Comparison of ENCODE assay signal across 16 cellular contexts in the genomic region with DNA sequence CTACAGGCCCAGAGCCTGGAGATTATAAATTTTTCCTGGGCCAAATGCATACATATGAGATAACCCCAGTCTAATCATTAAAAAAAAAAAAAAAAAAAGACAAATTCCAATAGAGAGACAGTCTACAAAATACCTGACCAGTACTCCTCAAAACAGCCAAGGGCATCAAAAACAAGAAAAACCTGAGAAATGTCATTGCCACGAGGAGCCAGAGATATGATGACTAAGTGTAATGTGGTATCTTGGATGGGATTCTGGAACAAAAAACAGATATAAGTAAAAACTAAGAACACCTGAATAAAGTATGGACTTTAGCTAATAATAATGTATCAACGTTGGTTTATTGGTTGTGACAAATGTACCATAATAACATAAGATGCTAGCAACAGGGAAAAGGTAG.
"Had no signal": no experiment of that assay in that cellular context is flagged by ENCODE, and none has a peak within 500 bp of the region (broad histone marks: within the 10 kb centered on the region; RNA-seq: fewer than 3 reads in every experiment).

No MANE protein-coding gene starts in this region.

- ATAC-seq: activated CD8-positive, alpha-beta T cell treated with anti-CD3 and anti-CD28 coated beads, Interleukin-2, amount 10 ng/mL, durations not matched to agents 7 days and 5 days; gastrocnemius medialis; heart left ventricle; mucosa of descending colon; naive thymus-derived CD4-positive, alpha-beta T cell; stimulated activated naive B cell treated with anti-CD40 and anti-IgM and Interleukin-4, amounts not matched to agents 10 μg/mL and 1 μg/mL and 100 μg/mL, for 72 hours had no signal

- H3K27ac Mint-ChIP-seq: activated CD4-positive, alpha-beta T cell treated with anti-CD3 and anti-CD28 coated beads, Interleukin-2, amount 10 ng/mL, durations not matched to agents 24 days and 14 days; activated CD8-positive, alpha-beta T cell treated with anti-CD3 and anti-CD28 coated beads, Interleukin-2, amount 10 ng/mL, durations not matched to agents 7 days and 5 days; dendritic cell treated with granulocyte-macrophage colony-stimulating factor and Interleukin-4, amounts not matched to agents 40 ng/mL and 50 ng/mL, for 4 days; stimulated activated naive B cell treated with anti-CD40 and anti-IgM and Interleukin-4, amounts not matched to agents 10 μg/mL and 1 μg/mL and 100 μg/mL, for 72 hours had no signal

- H3K27me3 Mint-ChIP-seq: activated CD4-positive, alpha-beta T cell treated with anti-CD3 and anti-CD28 coated beads, Interleukin-2, amount 10 ng/mL, durations not matched to agents 24 days and 14 days; dendritic cell treated with granulocyte-macrophage colony-stimulating factor and Interleukin-4, amounts not matched to agents 40 ng/mL and 50 ng/mL, for 4 days; naive thymus-derived CD4-positive, alpha-beta T cell; stimulated activated naive B cell treated with anti-CD40 and anti-IgM and Interleukin-4, amounts not matched to agents 10 μg/mL and 1 μg/mL and 100 μg/mL, for 72 hours had no signal

- H3K9me3 Mint-ChIP-seq: activated CD4-positive, alpha-beta T cell treated with anti-CD3 and anti-CD28 coated beads, Interleukin-2, amount 10 ng/mL, durations not matched to agents 24 days and 14 days; dendritic cell treated with granulocyte-macrophage colony-stimulating factor and Interleukin-4, amounts not matched to agents 40 ng/mL and 50 ng/mL, for 4 days; naive thymus-derived CD4-positive, alpha-beta T cell; stimulated activated naive B cell treated with anti-CD40 and anti-IgM and Interleukin-4, amounts not matched to agents 10 μg/mL and 1 μg/mL and 100 μg/mL, for 72 hours had no signal

- H3K4me3 Mint-ChIP-seq: activated CD4-positive, alpha-beta T cell treated with anti-CD3 and anti-CD28 coated beads, Interleukin-2, amount 10 ng/mL, durations not matched to agents 24 days and 14 days; activated CD8-positive, alpha-beta T cell treated with anti-CD3 and anti-CD28 coated beads, Interleukin-2, amount 10 ng/mL, durations not matched to agents 7 days and 5 days; dendritic cell treated with granulocyte-macrophage colony-stimulating factor and Interleukin-4, amounts not matched to agents 40 ng/mL and 50 ng/mL, for 4 days; naive thymus-derived CD4-positive, alpha-beta T cell; stimulated activated naive B cell treated with anti-CD40 and anti-IgM and Interleukin-4, amounts not matched to agents 10 μg/mL and 1 μg/mL and 100 μg/mL, for 72 hours had no signal

- DNase-seq: activated CD4-positive, alpha-beta T cell treated with anti-CD3 and anti-CD28 coated beads, Interleukin-2, amount 10 ng/mL, durations not matched to agents 24 days and 14 days; activated CD4-positive, CD25-positive, alpha-beta regulatory T cell; activated CD8-positive, alpha-beta memory T cell treated with anti-CD3 and anti-CD28 coated beads, Interleukin-2, amount 50 U/mL, for 4 hours; activated CD8-positive, alpha-beta T cell treated with anti-CD3 and anti-CD28 coated beads, Interleukin-2, amount 10 ng/mL, durations not matched to agents 7 days and 5 days; activated gamma-delta T cell treated with Interleukin-2 at 50 U/mL for 16 hours; gastrocnemius medialis; heart left ventricle; mucosa of descending colon; naive thymus-derived CD4-positive, alpha-beta T cell; stimulated activated CD4-positive, alpha-beta T cell treated with anti-CD3 and anti-CD28 coated beads, Interleukin-2, amount 100 ng/mL, for 48 hours; stimulated activated naive B cell treated with anti-CD40 and anti-IgM and Interleukin-4, amounts not matched to agents 10 μg/mL and 1 μg/mL and 100 μg/mL, for 72 hours; substantia nigra had no signal

- H3K9me3 ChIP-seq: ascending aorta, breast epithelium, gastrocnemius medialis, heart left ventricle, mucosa of descending colon, tibial nerve had no signal
